In genomic region chr6:15324427-15324985, GRCh38 we compare ENCODE assay signal across 16 cellular contexts.
A peak's percentile ranks its signal among the peaks of the same experiment; 100 is the strongest.
DNase-seq lines count a peak whose midpoint lies in the region; ATAC-seq, FAIRE-seq and TF ChIP-seq lines count a peak whose summit lies in the region.
"Had no signal": no experiment of that assay in that cellular context is flagged by ENCODE, and none has a peak within 500 bp of the region (broad histone marks: within the 10 kb centered on the region; RNA-seq: fewer than 3 reads in every experiment).

No MANE protein-coding gene starts in this region.

- no peak overlapping the region for H3K23ac ChIP-seq in H9 (ENCODE audit: insufficient read length, low read depth, low read length)

- H3K27me3 ChIP-seq in BLaER1 treated with 17β-estradiol and CSF1 and Interleukin-3, amounts not matched to agents 10 nM and 100 nM: no peaks in the 10 kb centered on the region
- H3K27me3 ChIP-seq in H9 (ENCODE audit: insufficient read depth, low read length) (no peaks in the 10 kb centered on the region), GM12878 (replicated peaks in 1 of 2; ENCODE audit: control insufficient read depth in 2 of 2, insufficient read depth in 2 of 2, low read length in 1 of 2) (no peaks in the 10 kb centered on the region)
- no peaks in the 10 kb centered on the region for H3K27me3 ChIP-seq in naive thymus-derived CD4-positive, alpha-beta T cell (ENCODE audit: control insufficient read depth in 2 of 2, insufficient read depth in 2 of 2, low read length in 2 of 2)

- BruUV-seq in GM12878 (replicated peaks; lab: Mats Ljungman, UMichigan): no TSS peak

- H2BK20ac ChIP-seq in H9 (ENCODE audit: low read depth, low read length, poor library complexity, severe bottlenecking): no peak overlapping the region

- peak overlapping the region in 2 of 3 experiments; percentile 43 to 56; a peak in 1 of 7 replicates for H3K27ac Mint-ChIP-seq in H9
- peak overlapping the region in 1 of 9 donors; percentile 54 for H3K27ac Mint-ChIP-seq in naive thymus-derived CD4-positive, alpha-beta T cell

- no peaks in the 10 kb centered on the region for H3K27me3 Mint-ChIP-seq in H9 (ENCODE audit: low read depth)
- H3K27me3 Mint-ChIP-seq in naive thymus-derived CD4-positive, alpha-beta T cell: no peaks in the 10 kb centered on the region

- H3K79me2 ChIP-seq in H9 (ENCODE audit: insufficient read depth, low read length) (peaks cover 93% of the 10 kb centered on the region), GM12878 (ENCODE audit: control insufficient read depth, insufficient read depth, low read length) (peaks cover 97% of the 10 kb centered on the region)

- no peak overlapping the region for H4K91ac ChIP-seq in H9 (ENCODE audit: insufficient read length, low read depth, low read length)

- no peak overlapping the region for H2BK12ac ChIP-seq in H9 (ENCODE audit: insufficient read length, low read depth, low read length)

- WGBS in H9 (ENCODE audit: extremely low coverage, insufficient read length, low lambda C conversion rate): no CpG with 5 or more reads among the region's 8 CpGs
- 94% methylated on average over 8 of the region's 8 CpGs for WGBS in GM12878 (ENCODE audit: insufficient coverage, insufficient replicate concordance, low lambda C conversion rate, missing lambda C conversion rate)

- H3K4ac ChIP-seq in H9 (ENCODE audit: low read depth, low read length): no peak overlapping the region

- H3K79me1 ChIP-seq in H9 (ENCODE audit: insufficient read depth, low read depth, low read length, poor library complexity, severe bottlenecking): no peaks in the 10 kb centered on the region

- no peak overlapping the region for H2BK5ac ChIP-seq in H9 (ENCODE audit: insufficient read length, low read length)

- intact Hi-C loops in GM12878 (cut with micrococcal nuclease; ENCODE audit: unreplicated experiment): loop anchor here (2.0 to 10.0 kb wide), 2 partner anchors 20 to 300 kb away; no protein-coding TSS in a partner anchor
- intact Hi-C loops in naive thymus-derived CD4-positive, alpha-beta T cell (cut with micrococcal nuclease): no loop called here

- no peak overlapping the region for H2BK120ac ChIP-seq in H9 (ENCODE audit: low read depth, low read length, poor library complexity, severe bottlenecking)

- ATAC-seq in GM12878: no peak
- no peak for ATAC-seq in naive thymus-derived CD4-positive, alpha-beta T cell

- peak overlapping the region in 8 of 11 experiments; percentile 3 to 89 (median 52); a peak in 14 of 22 replicates for H3K4me2 ChIP-seq in BLaER1 treated with 17β-estradiol and CSF1 and Interleukin-3, amounts not matched to agents 10 nM and 100 nM
- no peak overlapping the region for H3K4me2 ChIP-seq in H9 (ENCODE audit: insufficient read depth, insufficient read length, low read length)
- peak overlapping the region; percentile 10; the same call in 1 of the 2 replicates for H3K4me2 ChIP-seq in GM12878 (ENCODE audit: control insufficient read depth, insufficient read depth)
- H3K4me2 ChIP-seq: PC-9 had no signal

- peaks cover 0 to 25% (median 12%) of the 10 kb centered on the region in 11 experiments; a peak in 7 of 22 replicates for H3K36me3 ChIP-seq in BLaER1 treated with 17β-estradiol and CSF1 and Interleukin-3, amounts not matched to agents 10 nM and 100 nM
- H3K36me3 ChIP-seq in GM12878 (ENCODE audit: control insufficient read depth in 2 of 2, insufficient read depth in 2 of 2, low read length in 1 of 2): no peaks in the 10 kb centered on the region
- H3K36me3 ChIP-seq in naive thymus-derived CD4-positive, alpha-beta T cell (ENCODE audit: control insufficient read depth in 2 of 3, insufficient read depth in 3 of 3, low read length in 3 of 3): no peaks in the 10 kb centered on the region

- POLR2A ChIA-PET in GM12878 (lab: Charles Lee): interaction anchor here (0.5 to 2.0 kb wide), 7 partner anchors 8 to 70 kb away, joined by 3 to 9 read pairs (median 4); no protein-coding TSS in a partner anchor
- POLR2A ChIA-PET in naive thymus-derived CD4-positive, alpha-beta T cell (lab: Charles Lee): no interaction called here

- SMC1A ChIA-PET in GM12878 (lab: Charles Lee; ENCODE audit: uncharacterized antibody, unreplicated experiment): interaction anchor here (1.0 to 13.2 kb wide), 8 partner anchors 20 to 1214 kb away, joined by 3 to 301 read pairs (median 32); no protein-coding TSS in a partner anchor

- no peak overlapping the region for H2AK5ac ChIP-seq in H9 (ENCODE audit: insufficient read length, low read length)

- H4K20me1 ChIP-seq in BLaER1 treated with 17β-estradiol and CSF1 and Interleukin-3, amounts not matched to agents 10 nM and 100 nM: peaks cover 70 to 100% (median 96%) of the 10 kb centered on the region in 11 experiments
- H4K20me1 ChIP-seq in H9 (ENCODE audit: control insufficient read depth, insufficient read depth, insufficient read length) (no peaks in the 10 kb centered on the region), GM12878 (ENCODE audit: control insufficient read depth, insufficient read depth) (no peaks in the 10 kb centered on the region)

- peaks cover 7 to 16% (median 14%) of the 10 kb centered on the region in 3 experiments for H3K36me3 Mint-ChIP-seq in H9 (ENCODE audit: insufficient read depth in 1 of 3, low read depth in 3 of 3)
- H3K36me3 Mint-ChIP-seq in naive thymus-derived CD4-positive, alpha-beta T cell: peaks cover 0 to 9% (median 0%) of the 10 kb centered on the region in 5 donors

- H3K4me1 ChIP-seq in BLaER1 treated with 17β-estradiol and CSF1 and Interleukin-3, amounts not matched to agents 10 nM and 100 nM: peaks cover 44 to 91% (median 66%) of the 10 kb centered on the region in 10 experiments
- H3K4me1 ChIP-seq in H9 (ENCODE audit: insufficient read depth, low read length): peaks cover 28% of the 10 kb centered on the region
- peaks cover 63% of the 10 kb centered on the region for H3K4me1 ChIP-seq in GM12878 (ENCODE audit: control insufficient read depth, insufficient read depth, low read length)
- H3K4me1 ChIP-seq in naive thymus-derived CD4-positive, alpha-beta T cell (ENCODE audit: control insufficient read depth in 2 of 2, insufficient read depth in 2 of 2, low read length in 2 of 2): peaks cover 12 to 41% of the 10 kb centered on the region in 2 donors

- no peak overlapping the region for H3T11ph ChIP-seq in H9 (ENCODE audit: low read length)

- H3K23me2 ChIP-seq in H9 (ENCODE audit: insufficient read length, low read depth, low read length, poor library complexity, severe bottlenecking): no peaks in the 10 kb centered on the region

- RAD21 ChIA-PET in GM12878 (lab: Charles Lee; ENCODE audit: unreplicated experiment): interaction anchor here (0.6 to 9.3 kb wide), 9 partner anchors 8 to 98 kb away, joined by 3 to 75 read pairs (median 10); no protein-coding TSS in a partner anchor

- TF ChIP-seq CTCF in H9 (conservative IDR thresholded peaks at IDR 0.05) (no peak), GM12878 (IDR thresholded peaks at IDR 0.05 in 2 of 3, conservative IDR thresholded peaks at IDR 0.05 in 1 of 3; ENCODE audit: control insufficient read depth in 2 of 3, extremely low read depth in 1 of 3, insufficient read depth in 1 of 3, low read depth in 3 of 3, low read length in 3 of 3) (no peak)

- no peak overlapping the region for H2BK15ac ChIP-seq in H9 (ENCODE audit: low read depth, low read length)

- H3K18ac ChIP-seq in H9 (ENCODE audit: insufficient read length, low read depth, low read length): no peak overlapping the region

- in situ Hi-C loops in GM12878 (cut with MboI): no loop called here

- no peak overlapping the region for H3K9ac ChIP-seq in BLaER1 treated with 17β-estradiol and CSF1 and Interleukin-3, amounts not matched to agents 10 nM and 100 nM
- H3K9ac ChIP-seq in H9 (ENCODE audit: extremely low read depth, insufficient read length, low read length): no peak overlapping the region
- H3K9ac ChIP-seq in GM12878 (ENCODE audit: control insufficient read depth, insufficient read depth, low read length): no peak overlapping the region

- no peak overlapping the region for H2AFZ ChIP-seq in H9 (ENCODE audit: low read length)
- no peak overlapping the region for H2AFZ ChIP-seq in GM12878 (ENCODE audit: control insufficient read depth, low read depth, low read length)
- H2AFZ ChIP-seq: PC-9 had no signal

- H4K8ac ChIP-seq in H9 (replicated peaks; ENCODE audit: insufficient read length, low read depth, low read length): no peak overlapping the region

- no peak overlapping the region for H3K27ac ChIP-seq in BLaER1 treated with 17β-estradiol and CSF1 and Interleukin-3, amounts not matched to agents 10 nM and 100 nM
- no peak overlapping the region for H3K27ac ChIP-seq in H9 (ENCODE audit: insufficient read length, low read depth, low read length)
- peak overlapping the region; percentile 72 for H3K27ac ChIP-seq in GM12878 (ENCODE audit: control insufficient read depth, insufficient read depth)
- no peak overlapping the region for H3K27ac ChIP-seq in naive thymus-derived CD4-positive, alpha-beta T cell (ENCODE audit: low read depth, low read length)
- H3K27ac ChIP-seq: C4-2B had no signal

- no peak overlapping the region for H3K14ac ChIP-seq in H9 (ENCODE audit: insufficient read depth, low read length)

- FAIRE-seq in GM12878 (lab: Jason Lieb, UNC): no peak
- FAIRE-seq: G401.6 had no signal

- no peak for TF ChIP-seq RAD21 in GM12878 (IDR thresholded peaks at IDR 0.05; ENCODE audit: insufficient read depth, low read depth, low read length)

- TF ChIP-seq EP300 in GM12878 (IDR thresholded peaks at IDR 0.05; ENCODE audit: borderline replicate concordance in 1 of 2, control insufficient read depth in 1 of 2, low read depth in 2 of 2, low read length in 2 of 2): no peak

- no peak overlapping the region; a peak in 1 of 5 replicates for H3K4me3 Mint-ChIP-seq in H9
- no peak overlapping the region for H3K4me3 Mint-ChIP-seq in naive thymus-derived CD4-positive, alpha-beta T cell

- no peak overlapping the region for H3K4me3 ChIP-seq in BLaER1 treated with 17β-estradiol and CSF1 and Interleukin-3, amounts not matched to agents 10 nM and 100 nM
- H3K4me3 ChIP-seq in GM12878: no peak overlapping the region
- H3K4me3 ChIP-seq in naive thymus-derived CD4-positive, alpha-beta T cell (ENCODE audit: low read length): no peak overlapping the region
- H3K4me3 ChIP-seq: PC-9 had no signal

- H3K9me3 Mint-ChIP-seq in H9: no peaks in the 10 kb centered on the region
- no peaks in the 10 kb centered on the region for H3K9me3 Mint-ChIP-seq in naive thymus-derived CD4-positive, alpha-beta T cell

- H4K5ac ChIP-seq in H9 (ENCODE audit: insufficient read length, low read depth, low read length): no peak overlapping the region

- CTCF ChIA-PET in GM12878 (lab: Yijun Ruan, JAX): interaction anchor here (0.6 to 14.2 kb wide), 9 partner anchors 16 to 1030 kb away, joined by 3 to 146 read pairs (median 4); no protein-coding TSS in a partner anchor
- CTCF ChIA-PET in naive thymus-derived CD4-positive, alpha-beta T cell (lab: Charles Lee): interaction anchor here (0.6 kb wide), 1 partner anchor 56 kb away, joined by 3 read pairs; no protein-coding TSS in a partner anchor

- no peak overlapping the region for H3K56ac ChIP-seq in H9 (ENCODE audit: insufficient read length, low read depth, low read length)

- H3K4me1 Mint-ChIP-seq in H9: peaks cover 79 to 86% of the 10 kb centered on the region in 2 experiments
- peaks cover 51 to 93% (median 81%) of the 10 kb centered on the region in 7 donors for H3K4me1 Mint-ChIP-seq in naive thymus-derived CD4-positive, alpha-beta T cell

- DNase-seq in H9: no peak
- no peak for DNase-seq in GM12878 (ENCODE audit: low read depth, low spot score)
- DNase-seq in renal cortical epithelial cell (ENCODE audit: low read depth): peak; percentile 30
- no peak for DNase-seq in naive thymus-derived CD4-positive, alpha-beta T cell
- no peak for DNase-seq in NCI-H146 treated with DMSO at 0.1 percent for 48 hours (lab: John Stamatoyannopoulos, UW; ENCODE audit: unreplicated experiment)
- no peak for DNase-seq in NCI-H226
- DNase-seq: HCEC 1CT, KG1, NCI-H187, NCI-H2107, NCI-H510A treated with DMSO at 0.1 percent for 48 hours, PC-9, SIG-M5 had no signal

- TF ChIP-seq POLR2A in GM12878 (IDR thresholded peaks at IDR 0.05; ENCODE audit: low read depth, low read length): no peak

- peaks cover 0 to 10% (median 0%) of the 10 kb centered on the region in 11 experiments; a peak in 2 of 22 replicates for H3K9me3 ChIP-seq in BLaER1 treated with 17β-estradiol and CSF1 and Interleukin-3, amounts not matched to agents 10 nM and 100 nM (replicated peaks in 1 of 11)
- H3K9me3 ChIP-seq in H9 (ENCODE audit: control insufficient read depth, low read depth, low read length): no peaks in the 10 kb centered on the region
- no peaks in the 10 kb centered on the region for H3K9me3 ChIP-seq in GM12878 (replicated peaks; ENCODE audit: control insufficient read depth, insufficient read depth, low read length)
- no peaks in the 10 kb centered on the region for H3K9me3 ChIP-seq in naive thymus-derived CD4-positive, alpha-beta T cell (ENCODE audit: control insufficient read depth in 2 of 3, low read length in 3 of 3)
